In the genomic region with DNA sequence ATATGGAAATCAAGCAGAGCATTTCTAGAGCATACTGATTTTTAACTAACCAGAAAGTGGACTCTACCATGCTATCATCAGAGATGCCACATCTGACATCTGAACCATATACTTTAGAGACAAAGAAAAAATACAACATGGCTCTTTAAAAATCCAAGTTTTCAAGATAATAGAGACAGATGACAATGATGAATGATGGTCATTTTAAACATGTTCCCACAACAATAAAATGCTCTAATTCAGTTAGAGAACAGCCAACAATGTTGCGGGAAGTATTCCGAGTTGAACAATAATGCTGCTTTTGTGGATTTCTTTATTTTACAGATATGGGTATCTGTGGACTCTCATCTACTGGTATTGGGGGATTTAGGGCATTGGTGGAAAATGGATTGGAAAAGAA, we compare ENCODE assay signal across 22 cellular contexts. TPM values are rescaled to one million over a fixed set of nuclear protein-coding genes. Genes with fewer than 3 reads are reported as not detected.
"Had no signal": no experiment of that assay in that cellular context is flagged by ENCODE, and none has a peak within 500 bp of the region (broad histone marks: within the 10 kb centered on the region; RNA-seq: fewer than 3 reads in every experiment).

No MANE protein-coding gene starts in this region.

- DNase-seq: MV-4-11; NCI-H1048; NCI-H1105; NCI-H1417; NCI-H1436 treated with DMSO at 0.1 percent for 48 hours; NCI-H1694; NCI-H1930; NCI-H2081; NCI-H2107; NCI-H226; NCI-H446; NCI-H510A; NCI-H524 treated with DMSO at 0.1 percent for 48 hours; NCI-H69; NCI-H774; NK-92 treated with Interleukin-12 subunit alpha and Interleukin-12 subunit beta, amount 100 ng/mL, for 24 hours; PC-3; SHP77 had no signal

- H3K27ac ChIP-seq: RWPE1 had no signal

- ATAC-seq: Panc1, PC-3 had no signal

RNA-seq across cellular contexts. Expression of a gene that starts 52.8 kb away (rescaled TPM):
- total RNA-seq: MCF 10A, OCI-LY7 had no signal
